Comparison of ENCODE assay signal across 22 cellular contexts in genomic region chr15:41990243-41990605, GRCh38. TPM values are rescaled to one million over a fixed set of nuclear protein-coding genes. Genes with fewer than 3 reads are reported as not detected.
"Had no signal": no experiment of that assay in that cellular context is flagged by ENCODE, and none has a peak within 500 bp of the region (broad histone marks: within the 10 kb centered on the region; RNA-seq: fewer than 3 reads in every experiment).

No MANE protein-coding gene starts in this region.

- H3K4me1 Mint-ChIP-seq: memory B cell; natural killer cell; stimulated activated naive CD8-positive, alpha-beta T cell treated with anti-CD3 and anti-CD28 coated beads, Interleukin-15, amount 100 ng/mL, for 72 hours had no signal

- H3K27me3 ChIP-seq: gastrocnemius medialis, heart left ventricle, hepatocyte, suprapubic skin, thyroid gland had no signal

- H3K27ac Mint-ChIP-seq: effector memory CD8-positive, alpha-beta T cell; memory B cell; natural killer cell; stimulated activated naive CD8-positive, alpha-beta T cell treated with anti-CD3 and anti-CD28 coated beads, Interleukin-15, amount 100 ng/mL, for 72 hours had no signal

- H3K4me3 ChIP-seq: gastrocnemius medialis, heart left ventricle, hepatocyte, lung, skin epidermis, suprapubic skin, thyroid gland had no signal

- H3K36me3 ChIP-seq: gastrocnemius medialis, heart left ventricle, thyroid gland had no signal

- H3K36me3 Mint-ChIP-seq: memory B cell, natural killer cell had no signal

- H3K4me1 ChIP-seq: suprapubic skin had no signal

- DNase-seq: cortex of kidney had no signal

- H3K9me3 Mint-ChIP-seq: effector memory CD8-positive, alpha-beta T cell; memory B cell; natural killer cell; stimulated activated naive CD8-positive, alpha-beta T cell treated with anti-CD3 and anti-CD28 coated beads, Interleukin-15, amount 100 ng/mL, for 72 hours had no signal

- H3K27ac ChIP-seq: gastrocnemius medialis, heart left ventricle, hepatocyte, skin epidermis, suprapubic skin, thyroid gland had no signal

- H3K4me3 Mint-ChIP-seq: effector memory CD8-positive, alpha-beta T cell; memory B cell; natural killer cell; stimulated activated naive CD8-positive, alpha-beta T cell treated with anti-CD3 and anti-CD28 coated beads, Interleukin-15, amount 100 ng/mL, for 72 hours had no signal

- H3K9me3 ChIP-seq: gastrocnemius medialis, heart left ventricle, suprapubic skin, thyroid gland had no signal

- H3K27me3 Mint-ChIP-seq: stimulated activated naive CD8-positive, alpha-beta T cell treated with anti-CD3 and anti-CD28 coated beads, Interleukin-15, amount 100 ng/mL, for 72 hours had no signal

RNA-seq across cellular contexts. Expression of gene PLA2G4E, which starts 30.6 kb away (rescaled TPM):
- total RNA-seq: dermis microvascular lymphatic vessel endothelial cell, gastrocnemius medialis, glomerular endothelial cell, kidney, left lobe of liver, liver, mononuclear cell, natural killer cell, osteocyte, pulmonary artery endothelial cell, thyroid gland, urinary bladder had no signal
- polyA plus RNA-seq: liver, neural cell had no signal
